8 cellular contexts compared by ENCODE assay signal in genomic region chr21:45288441-45288841, GRCh38. TPM values are rescaled to one million over a fixed set of nuclear protein-coding genes. Genes with fewer than 3 reads are reported as not detected.
DNase-seq lines count a peak whose midpoint lies in the region; ATAC-seq, FAIRE-seq and TF ChIP-seq lines count a peak whose summit lies in the region.

No MANE protein-coding gene starts in this region.

- H3K9me2 ChIP-seq in GM23338 (ENCODE audit: insufficient read depth), result no peaks in the 10 kb centered on the region

- H3K36me3 Mint-ChIP-seq in GM23338 (ENCODE audit: low read depth), result peaks cover 35% of the 10 kb centered on the region

- H3K27ac ChIP-seq in GM23338 (ENCODE audit: low read depth) (no peak overlapping the region), right cardiac atrium (ENCODE audit: low read length) (no peak overlapping the region), skin epidermis (peak overlapping the region; percentile 37 to 91 (median 81))

- H3K4me3 Mint-ChIP-seq in GM23338, result peak overlapping the region; percentile 81

- no peak for FAIRE-seq in GM12891 (lab: Jason Lieb, UNC)

- H3K4me1 Mint-ChIP-seq in GM23338, result peaks cover 18% of the 10 kb centered on the region

- H3K27me3 ChIP-seq in GM23338 (ENCODE audit: insufficient read depth) (no peaks in the 10 kb centered on the region), right cardiac atrium (ENCODE audit: control insufficient read depth, insufficient read depth) (no peaks in the 10 kb centered on the region)

- peak; percentile 5 for ATAC-seq in GM23338
- ATAC-seq in SK-N-SH treated with all-trans-retinoic acid at 6 μM for 48 hours, result peak; percentile 1; the same call in 1 of the 3 replicates
- ATAC-seq in right cardiac atrium, result peak in 1 of 2 donors; percentile 1
- ATAC-seq in GM18861 (IDR thresholded peaks at IDR 0.05; ENCODE audit: unreplicated experiment), result no peak

- no peak overlapping the region for H2AFZ ChIP-seq in GM23338

- 12% methylated on average over 34 of the region's 34 CpGs for WGBS in right cardiac atrium

- peaks cover 34% of the 10 kb centered on the region for H3K79me2 ChIP-seq in GM23338 (replicated peaks; ENCODE audit: insufficient read depth)

- TF ChIP-seq CTCF in GM23338 (conservative IDR thresholded peaks at IDR 0.05; ENCODE audit: low read depth in 2 of 2), result no peak

- no peaks in the 10 kb centered on the region for H3K9me3 ChIP-seq in right cardiac atrium (ENCODE audit: control insufficient read depth, low read length)

- no peaks in the 10 kb centered on the region; the same call in 2 of the 3 replicates for H3K9me3 Mint-ChIP-seq in GM23338

- peaks cover 12% of the 10 kb centered on the region for H3K36me3 ChIP-seq in GM23338 (ENCODE audit: insufficient read depth)

- intact Hi-C loops in right cardiac atrium (cut with DNase I), result loop anchor here in 1 of 4 donors (10.0 kb wide), 1 partner anchor 134 kb away; no protein-coding TSS in a partner anchor

- no peak overlapping the region for H3K27ac Mint-ChIP-seq in GM23338

- DNase-seq in GM23338 (ENCODE audit: low spot score) (peak; percentile 46), right cardiac atrium (peak in 2 of 3 donors; percentile 27 to 72), NCI-H2107 (lab: John Stamatoyannopoulos, UW) (no peak), GM12891 (ENCODE audit: insufficient read length, low spot score) (no peak)
- no peak for DNase-seq in stimulated activated CD4-positive, alpha-beta T cell treated with anti-CD3 and anti-CD28 coated beads, Interleukin-2, amount 100 ng/mL, for 24 hours

- no peak for TF ChIP-seq POLR2A in GM12891 (IDR thresholded peaks at IDR 0.05; ENCODE audit: low read depth, low read length)

- peaks cover 20% of the 10 kb centered on the region for H4K20me1 ChIP-seq in GM23338 (replicated peaks; ENCODE audit: insufficient read depth)

- peaks cover 8% of the 10 kb centered on the region for H3K27me3 Mint-ChIP-seq in GM23338 (ENCODE audit: insufficient read depth, low read depth, poor library complexity)

- H3K4me3 ChIP-seq in GM23338 (peak overlapping the region; percentile 84), right cardiac atrium (ENCODE audit: low read length) (peak overlapping the region; percentile 82), skin epidermis (peak overlapping the region; percentile 50 to 93 (median 78))

- H3K4me2 ChIP-seq in GM23338, result peak overlapping the region; percentile 79

- H3F3A ChIP-seq in GM23338 (replicated peaks; ENCODE audit: low read depth), result peaks cover 8% of the 10 kb centered on the region; the same call in 1 of the 2 replicates

- H3K4me1 ChIP-seq in GM23338 (ENCODE audit: insufficient read depth) (peaks cover 4% of the 10 kb centered on the region; the same call in 1 of the 2 replicates), right cardiac atrium (ENCODE audit: control insufficient read depth, insufficient read depth, low read length) (peaks cover 6% of the 10 kb centered on the region)

TF ChIP-seq in GM23338, 12 proteins besides CTCF, POLR2A, EP300 and RAD21:
- no peak for TF ChIP-seq NANOG (IDR thresholded peaks at IDR 0.05; ENCODE audit: borderline replicate concordance)
- no peak for TF ChIP-seq ETS1 (IDR thresholded peaks at IDR 0.05)
- TF ChIP-seq ZNF331 (CRISPR knock-in tag; IDR thresholded peaks at IDR 0.05; ENCODE audit: low read depth), result no peak

TF ChIP-seq in SK-N-SH treated with all-trans-retinoic acid at 6 μM for 48 hours, 23 proteins besides CTCF, POLR2A, EP300 and RAD21:
- no peak for TF ChIP-seq ZNF8 (CRISPR knock-in tag; IDR thresholded peaks at IDR 0.05)
- no peak for TF ChIP-seq OSR1 (CRISPR knock-in tag; IDR thresholded peaks at IDR 0.05)

TF ChIP-seq in GM12891, 5 proteins besides CTCF, POLR2A, EP300 and RAD21:
- TF ChIP-seq SPI1 (IDR thresholded peaks at IDR 0.05; ENCODE audit: low read depth, low read length) (no peak), PAX5 (IDR thresholded peaks at IDR 0.05; ENCODE audit: insufficient read depth, low read length, severe bottlenecking) (no peak), POU2F2 (IDR thresholded peaks at IDR 0.05; ENCODE audit: low read depth, low read length) (no peak), POLR2AphosphoS5 (IDR thresholded peaks at IDR 0.05; ENCODE audit: low read depth, low read length) (no peak), TAF1 (IDR thresholded peaks at IDR 0.05; ENCODE audit: low read depth, low read length) (no peak)

RNA-seq across cellular contexts. Expression of gene POFUT2, which starts 0.7 kb away (rescaled TPM):
- total RNA-seq in GM23338 (2014; rRNA removed; shearing (Covaris generic)), result 34.5 and 36.2 TPM in 2 replicates
- 10.9 and 12.1 TPM in 2 replicates for polyA plus RNA-seq in GM23338 (2016; fragmentation: Nextera tagmentation; extraction: Ambion mirVana)
- total RNA-seq in right cardiac atrium, result 10 to 100 TPM; 16.0 to 20.3 (median 19.1) TPM
- polyA plus RNA-seq in right cardiac atrium, result 14.1 TPM
- polyA plus RNA-seq in GM12891 (2012; ENCODE audit: low read depth, missing spikeins), result 8.8 TPM

Comparison
In these comparisons a context has a peak if more than half of its experiments do, and no peak if none do; other contexts are left out.
1. DNase-seq: peak in GM23338 (single experiment) and right cardiac atrium (2 of 3); none in stimulated activated CD4-positive, alpha-beta T cell treated with anti-CD3 and anti-CD28 coated beads, Interleukin-2, amount 100 ng/mL, for 24 hours (0 of 2), NCI-H2107 (single experiment) and GM12891 (single experiment).
2. H3K27ac ChIP-seq: peak in skin epidermis (21 of 21); none in GM23338 (single experiment) and right cardiac atrium (single experiment).
3. Peak in every context shown above with its lines, with median percentiles within 50 percentile points of each other: H3K4me3 ChIP-seq.